ENCODE assay signal across 14 cellular contexts in genomic region chr10:28293238-28294168, GRCh38. TPM values are rescaled to one million over a fixed set of nuclear protein-coding genes. Genes with fewer than 3 reads are reported as not detected.
A peak's percentile ranks its signal among the peaks of the same experiment; 100 is the strongest.
DNase-seq lines count a peak whose midpoint lies in the region; ATAC-seq and TF ChIP-seq lines count a peak whose summit lies in the region.
"Had no signal": no experiment of that assay in that cellular context is flagged by ENCODE, and none has a peak within 500 bp of the region (broad histone marks: within the 10 kb centered on the region; RNA-seq: fewer than 3 reads in every experiment).

No MANE protein-coding gene starts in this region.

- H3K4me3 ChIP-seq in gastroesophageal sphincter (no peak overlapping the region), thoracic aorta (peak overlapping the region; percentile 46), lower leg skin (ENCODE audit: low read depth, poor library complexity, severe bottlenecking) (no peak overlapping the region)
- H3K4me3 ChIP-seq: skin epidermis, thyroid gland had no signal

- TF ChIP-seq CTCF in gastroesophageal sphincter (IDR thresholded peaks at IDR 0.05) (no peak), thoracic aorta (IDR thresholded peaks at IDR 0.05) (no peak), lower leg skin (IDR thresholded peaks at IDR 0.05) (no peak)

- H3K4me1 ChIP-seq in gastroesophageal sphincter (peaks cover 9 to 73% (median 13%) of the 10 kb centered on the region in 3 donors), thoracic aorta (ENCODE audit: control insufficient read depth in 1 of 2, low read depth in 2 of 2) (peaks cover 42 to 87% of the 10 kb centered on the region in 2 donors)

- no peak for ATAC-seq in activated T-cell treated with anti-CD3 and anti-CD28 coated beads, Interleukin-2, amount 50 U/mL, for 72 hours (replicated peaks in 1 of 2)
- no peak for ATAC-seq in T-helper 17 cell
- ATAC-seq in gastroesophageal sphincter = no peak
- ATAC-seq in thoracic aorta (ENCODE audit: insufficient number of reproducible peaks, low FRiP score, low read depth) = no peak
- ATAC-seq in HG03460 (IDR thresholded peaks at IDR 0.05; ENCODE audit: unreplicated experiment) = no peak

- H3K36me3 ChIP-seq in gastroesophageal sphincter = no peaks in the 10 kb centered on the region
- no peaks in the 10 kb centered on the region for H3K36me3 ChIP-seq in thoracic aorta
- H3K36me3 ChIP-seq: thyroid gland had no signal

- H3K4me1 Mint-ChIP-seq in activated T-cell treated with anti-CD3 and anti-CD28 coated beads, Interleukin-2, amount 50 U/mL, for 72 hours (ENCODE audit: low read depth) = peaks cover 75% of the 10 kb centered on the region
- H3K4me1 Mint-ChIP-seq in T-helper 17 cell = peaks cover 32% of the 10 kb centered on the region

- H3K36me3 Mint-ChIP-seq in activated T-cell treated with anti-CD3 and anti-CD28 coated beads, Interleukin-2, amount 50 U/mL, for 72 hours (ENCODE audit: insufficient read depth in 2 of 2) = no peaks in the 10 kb centered on the region
- H3K36me3 Mint-ChIP-seq in T-helper 17 cell (ENCODE audit: low read depth) = peaks cover 14% of the 10 kb centered on the region

- 74 to 93% methylated on average over 8 to 20 of the region's 21 CpGs for WGBS in gastroesophageal sphincter (ENCODE audit: low coverage in 1 of 2), 2 donors
- 82 to 84% methylated on average over 21 of the region's 21 CpGs for WGBS in lower leg skin, 2 donors

- H3K4me3 Mint-ChIP-seq in activated T-cell treated with anti-CD3 and anti-CD28 coated beads, Interleukin-2, amount 50 U/mL, for 72 hours = peak overlapping the region; percentile 42 to 85
- H3K4me3 Mint-ChIP-seq in T-helper 17 cell = no peak overlapping the region

- H3K27ac Mint-ChIP-seq in activated T-cell treated with anti-CD3 and anti-CD28 coated beads, Interleukin-2, amount 50 U/mL, for 72 hours = peak overlapping the region; percentile 98
- peak overlapping the region; percentile 78 for H3K27ac Mint-ChIP-seq in T-helper 17 cell

- no peaks in the 10 kb centered on the region for H3K9me3 ChIP-seq in T-helper 17 cell (ENCODE audit: control insufficient read depth, low read length, poor library complexity, severe bottlenecking)
- no peaks in the 10 kb centered on the region for H3K9me3 ChIP-seq in gastroesophageal sphincter
- no peaks in the 10 kb centered on the region for H3K9me3 ChIP-seq in thoracic aorta
- H3K9me3 ChIP-seq: thyroid gland had no signal

- no peak for DNase-seq in activated T-cell treated with anti-CD3 and anti-CD28 coated beads, Interleukin-2, amount 50 U/mL, for 72 hours
- DNase-seq in activated T-cell treated with anti-CD3 and anti-CD28 coated beads, Interleukin-2, amount 50 U/mL, for 1 hour = no peak
- DNase-seq in T-helper 17 cell (no peak), thoracic aorta (ENCODE audit: low spot score) (no peak), T-helper 2 cell (no peak), lower leg skin (ENCODE audit: low spot score in 2 of 2) (no peak)
- DNase-seq: Calu3, Karpas-422, left ventricle myocardium superior, NCI-H187 treated with DMSO at 0.1 percent for 48 hours, thyroid gland had no signal

- H3K27me3 Mint-ChIP-seq in activated T-cell treated with anti-CD3 and anti-CD28 coated beads, Interleukin-2, amount 50 U/mL, for 72 hours (ENCODE audit: low read depth) = no peaks in the 10 kb centered on the region
- no peaks in the 10 kb centered on the region for H3K27me3 Mint-ChIP-seq in T-helper 17 cell

- H3K27me3 ChIP-seq in gastroesophageal sphincter (no peaks in the 10 kb centered on the region), thoracic aorta (replicated peaks; ENCODE audit: insufficient read depth) (no peaks in the 10 kb centered on the region)
- H3K27me3 ChIP-seq: thyroid gland had no signal

- no peaks in the 10 kb centered on the region for H3K9me3 Mint-ChIP-seq in activated T-cell treated with anti-CD3 and anti-CD28 coated beads, Interleukin-2, amount 50 U/mL, for 72 hours

- intact Hi-C loops in lower leg skin (cut with DNase I; ENCODE audit: low total_unique reads) = no loop called here

- peak overlapping the region in 3 of 4 donors; percentile 72 to 77 (median 77) for H3K27ac ChIP-seq in gastroesophageal sphincter
- peak overlapping the region; percentile 85 to 91 for H3K27ac ChIP-seq in thoracic aorta

- no peak for TF ChIP-seq POLR2A in gastroesophageal sphincter (IDR thresholded peaks at IDR 0.05)
- TF ChIP-seq POLR2A in lower leg skin (IDR thresholded peaks at IDR 0.05) = no peak

- TF ChIP-seq EP300 in gastroesophageal sphincter (IDR thresholded peaks at IDR 0.05) = no peak

RNA-seq across cellular contexts. Expression of gene MPP7, which starts 9.4 kb away (rescaled TPM):
- total RNA-seq in activated T-cell treated with anti-CD3 and anti-CD28 coated beads, Interleukin-2, amount 50 U/mL, for 72 hours = 10 to 100 TPM; 16.3 to 28.1 TPM
- total RNA-seq in T-helper 17 cell (10 to 100 TPM; 21.6 to 22.7 TPM), gastroesophageal sphincter (10 to 100 TPM; 22.9 to 72.1 (median 51.5) TPM), thoracic aorta (10 to 100 TPM; 28.2 to 48.5 TPM), lower leg skin (10 to 100 TPM; 48.2 to 66.7 (median 59.0) TPM)
